In genomic region chr11:129258205-129258604, GRCh38 we compare ENCODE assay signal across 28 cellular contexts.
"Had no signal": no experiment of that assay in that cellular context is flagged by ENCODE, and none has a peak within 500 bp of the region (broad histone marks: within the 10 kb centered on the region; RNA-seq: fewer than 3 reads in every experiment).

No MANE protein-coding gene starts in this region.

- H3K36me3 ChIP-seq: gastrocnemius medialis, neutrophil, suprapubic skin, transverse colon, upper lobe of right lung, uterus had no signal

- H3K4me3 ChIP-seq: dorsolateral prefrontal cortex, gastrocnemius medialis, psoas muscle, suprapubic skin, transverse colon, upper lobe of right lung, uterus had no signal

- H3K27me3 ChIP-seq: dorsolateral prefrontal cortex, gastrocnemius medialis, neutrophil, suprapubic skin, transverse colon, upper lobe of right lung, uterus had no signal

- ATAC-seq: esophagus mucosa; gastrocnemius medialis; left lobe of liver; naive thymus-derived CD4-positive, alpha-beta T cell; psoas muscle; right cardiac atrium; stimulated activated naive CD8-positive, alpha-beta T cell treated with anti-CD3 and anti-CD28 coated beads, Interleukin-15, amount 100 ng/mL, for 72 hours; upper lobe of right lung had no signal

- H3K4me3 Mint-ChIP-seq: naive thymus-derived CD4-positive, alpha-beta T cell; nephron progenitor cell; stimulated activated naive CD8-positive, alpha-beta T cell treated with anti-CD3 and anti-CD28 coated beads, Interleukin-15, amount 100 ng/mL, for 72 hours had no signal

- H3K9me3 Mint-ChIP-seq: naive thymus-derived CD4-positive, alpha-beta T cell; nephron progenitor cell; stimulated activated naive CD8-positive, alpha-beta T cell treated with anti-CD3 and anti-CD28 coated beads, Interleukin-15, amount 100 ng/mL, for 72 hours had no signal

- H2AFZ ChIP-seq: parathyroid adenoma had no signal

- H3K4me1 ChIP-seq: gastrocnemius medialis, parathyroid adenoma, psoas muscle, suprapubic skin, upper lobe of right lung had no signal

- H3K27ac ChIP-seq: epithelial cell of prostate, gastrocnemius medialis, neutrophil, parathyroid adenoma, psoas muscle, suprapubic skin, transverse colon, upper lobe of right lung, uterus had no signal

- H3K9me3 ChIP-seq: gastrocnemius medialis, neutrophil, psoas muscle, suprapubic skin, transverse colon, upper lobe of right lung, uterus had no signal

- FAIRE-seq: kidney had no signal

- H3K27me3 Mint-ChIP-seq: naive thymus-derived CD4-positive, alpha-beta T cell; stimulated activated naive CD8-positive, alpha-beta T cell treated with anti-CD3 and anti-CD28 coated beads, Interleukin-15, amount 100 ng/mL, for 72 hours had no signal

- DNase-seq: cerebellar nuclear complex; cortex of kidney; dorsolateral prefrontal cortex; effector CD4-positive, alpha-beta T cell; foreskin fibroblast; gastrocnemius medialis; head of caudate nucleus; kidney; mesenchymal stem cell; midbrain; naive thymus-derived CD4-positive, alpha-beta T cell; nephron progenitor cell; psoas muscle; right cardiac atrium; small intestine; stimulated activated CD4-positive, alpha-beta T cell treated with anti-CD3 and anti-CD28 coated beads, Interleukin-15, amount 100 ng/mL, for 24 hours; stimulated activated CD4-positive, alpha-beta T cell treated with anti-CD3 and anti-CD28 coated beads, Interleukin-2, amount 100 ng/mL, for 48 hours; stimulated activated naive CD4-positive, alpha-beta T cell; stimulated activated naive CD8-positive, alpha-beta T cell treated with anti-CD3 and anti-CD28 coated beads, Interleukin-15, amount 100 ng/mL, for 72 hours; transverse colon; upper lobe of right lung; uterus had no signal

- H3K27ac Mint-ChIP-seq: naive thymus-derived CD4-positive, alpha-beta T cell; nephron progenitor cell had no signal

- H3K9ac ChIP-seq: parathyroid adenoma had no signal
